ENCODE assay signal across 1 cellular context in the genomic region with DNA sequence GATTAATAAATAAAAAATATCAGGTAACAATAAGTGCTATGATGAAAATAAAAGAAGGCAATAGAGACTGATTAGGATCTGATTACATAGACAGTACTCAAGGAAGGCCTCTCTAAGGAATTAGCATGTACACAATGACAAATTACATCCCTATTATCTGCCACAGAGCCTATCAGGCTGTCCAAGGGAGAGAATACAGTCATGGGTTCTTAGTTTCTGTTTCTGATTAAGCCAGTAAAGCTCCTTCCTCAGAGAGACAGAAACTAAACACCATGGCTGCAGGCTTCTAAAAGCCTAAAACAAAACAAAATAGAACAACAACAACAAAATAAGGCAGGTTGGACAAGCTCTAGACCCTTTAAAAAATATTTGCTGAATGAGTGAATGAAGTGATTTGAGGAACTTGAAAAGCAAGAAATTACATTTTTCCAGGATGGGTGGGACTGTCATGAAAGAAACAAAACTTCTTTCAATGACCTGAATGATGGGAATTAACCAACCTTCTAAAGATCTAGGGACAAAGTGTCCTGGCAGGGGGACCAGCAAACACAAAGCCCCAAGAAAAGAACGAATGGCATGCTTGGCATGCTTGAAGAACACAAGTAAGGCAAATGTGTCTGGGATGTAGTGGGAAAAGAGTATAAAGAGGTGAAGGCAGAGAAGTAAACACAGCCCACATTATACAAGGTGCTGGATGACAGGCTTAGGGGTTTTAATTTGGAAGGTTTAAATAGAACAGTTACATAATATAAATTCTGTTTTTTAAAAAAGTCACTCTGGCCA.
TF ChIP-seq lines count a peak whose summit lies in the region.

No MANE protein-coding gene starts in this region.

TF ChIP-seq in GM23338, 12 proteins besides CTCF, POLR2A, EP300 and RAD21 (continued from another document):
- TF ChIP-seq, protein P1, sequence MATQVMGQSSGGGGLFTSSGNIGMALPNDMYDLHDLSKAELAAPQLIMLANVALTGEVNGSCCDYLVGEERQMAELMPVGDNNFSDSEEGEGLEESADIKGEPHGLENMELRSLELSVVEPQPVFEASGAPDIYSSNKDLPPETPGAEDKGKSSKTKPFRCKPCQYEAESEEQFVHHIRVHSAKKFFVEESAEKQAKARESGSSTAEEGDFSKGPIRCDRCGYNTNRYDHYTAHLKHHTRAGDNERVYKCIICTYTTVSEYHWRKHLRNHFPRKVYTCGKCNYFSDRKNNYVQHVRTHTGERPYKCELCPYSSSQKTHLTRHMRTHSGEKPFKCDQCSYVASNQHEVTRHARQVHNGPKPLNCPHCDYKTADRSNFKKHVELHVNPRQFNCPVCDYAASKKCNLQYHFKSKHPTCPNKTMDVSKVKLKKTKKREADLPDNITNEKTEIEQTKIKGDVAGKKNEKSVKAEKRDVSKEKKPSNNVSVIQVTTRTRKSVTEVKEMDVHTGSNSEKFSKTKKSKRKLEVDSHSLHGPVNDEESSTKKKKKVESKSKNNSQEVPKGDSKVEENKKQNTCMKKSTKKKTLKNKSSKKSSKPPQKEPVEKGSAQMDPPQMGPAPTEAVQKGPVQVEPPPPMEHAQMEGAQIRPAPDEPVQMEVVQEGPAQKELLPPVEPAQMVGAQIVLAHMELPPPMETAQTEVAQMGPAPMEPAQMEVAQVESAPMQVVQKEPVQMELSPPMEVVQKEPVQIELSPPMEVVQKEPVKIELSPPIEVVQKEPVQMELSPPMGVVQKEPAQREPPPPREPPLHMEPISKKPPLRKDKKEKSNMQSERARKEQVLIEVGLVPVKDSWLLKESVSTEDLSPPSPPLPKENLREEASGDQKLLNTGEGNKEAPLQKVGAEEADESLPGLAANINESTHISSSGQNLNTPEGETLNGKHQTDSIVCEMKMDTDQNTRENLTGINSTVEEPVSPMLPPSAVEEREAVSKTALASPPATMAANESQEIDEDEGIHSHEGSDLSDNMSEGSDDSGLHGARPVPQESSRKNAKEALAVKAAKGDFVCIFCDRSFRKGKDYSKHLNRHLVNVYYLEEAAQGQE (IDR thresholded peaks at IDR 0.05; ENCODE audit: unreplicated experiment): no peak
- TF ChIP-seq STAT1 (IDR thresholded peaks at IDR 0.05; ENCODE audit: unreplicated experiment) (no peak), EZH2phosphoT487 (IDR thresholded peaks at IDR 0.05; ENCODE audit: unreplicated experiment) (no peak)
- TF ChIP-seq, protein P2, sequence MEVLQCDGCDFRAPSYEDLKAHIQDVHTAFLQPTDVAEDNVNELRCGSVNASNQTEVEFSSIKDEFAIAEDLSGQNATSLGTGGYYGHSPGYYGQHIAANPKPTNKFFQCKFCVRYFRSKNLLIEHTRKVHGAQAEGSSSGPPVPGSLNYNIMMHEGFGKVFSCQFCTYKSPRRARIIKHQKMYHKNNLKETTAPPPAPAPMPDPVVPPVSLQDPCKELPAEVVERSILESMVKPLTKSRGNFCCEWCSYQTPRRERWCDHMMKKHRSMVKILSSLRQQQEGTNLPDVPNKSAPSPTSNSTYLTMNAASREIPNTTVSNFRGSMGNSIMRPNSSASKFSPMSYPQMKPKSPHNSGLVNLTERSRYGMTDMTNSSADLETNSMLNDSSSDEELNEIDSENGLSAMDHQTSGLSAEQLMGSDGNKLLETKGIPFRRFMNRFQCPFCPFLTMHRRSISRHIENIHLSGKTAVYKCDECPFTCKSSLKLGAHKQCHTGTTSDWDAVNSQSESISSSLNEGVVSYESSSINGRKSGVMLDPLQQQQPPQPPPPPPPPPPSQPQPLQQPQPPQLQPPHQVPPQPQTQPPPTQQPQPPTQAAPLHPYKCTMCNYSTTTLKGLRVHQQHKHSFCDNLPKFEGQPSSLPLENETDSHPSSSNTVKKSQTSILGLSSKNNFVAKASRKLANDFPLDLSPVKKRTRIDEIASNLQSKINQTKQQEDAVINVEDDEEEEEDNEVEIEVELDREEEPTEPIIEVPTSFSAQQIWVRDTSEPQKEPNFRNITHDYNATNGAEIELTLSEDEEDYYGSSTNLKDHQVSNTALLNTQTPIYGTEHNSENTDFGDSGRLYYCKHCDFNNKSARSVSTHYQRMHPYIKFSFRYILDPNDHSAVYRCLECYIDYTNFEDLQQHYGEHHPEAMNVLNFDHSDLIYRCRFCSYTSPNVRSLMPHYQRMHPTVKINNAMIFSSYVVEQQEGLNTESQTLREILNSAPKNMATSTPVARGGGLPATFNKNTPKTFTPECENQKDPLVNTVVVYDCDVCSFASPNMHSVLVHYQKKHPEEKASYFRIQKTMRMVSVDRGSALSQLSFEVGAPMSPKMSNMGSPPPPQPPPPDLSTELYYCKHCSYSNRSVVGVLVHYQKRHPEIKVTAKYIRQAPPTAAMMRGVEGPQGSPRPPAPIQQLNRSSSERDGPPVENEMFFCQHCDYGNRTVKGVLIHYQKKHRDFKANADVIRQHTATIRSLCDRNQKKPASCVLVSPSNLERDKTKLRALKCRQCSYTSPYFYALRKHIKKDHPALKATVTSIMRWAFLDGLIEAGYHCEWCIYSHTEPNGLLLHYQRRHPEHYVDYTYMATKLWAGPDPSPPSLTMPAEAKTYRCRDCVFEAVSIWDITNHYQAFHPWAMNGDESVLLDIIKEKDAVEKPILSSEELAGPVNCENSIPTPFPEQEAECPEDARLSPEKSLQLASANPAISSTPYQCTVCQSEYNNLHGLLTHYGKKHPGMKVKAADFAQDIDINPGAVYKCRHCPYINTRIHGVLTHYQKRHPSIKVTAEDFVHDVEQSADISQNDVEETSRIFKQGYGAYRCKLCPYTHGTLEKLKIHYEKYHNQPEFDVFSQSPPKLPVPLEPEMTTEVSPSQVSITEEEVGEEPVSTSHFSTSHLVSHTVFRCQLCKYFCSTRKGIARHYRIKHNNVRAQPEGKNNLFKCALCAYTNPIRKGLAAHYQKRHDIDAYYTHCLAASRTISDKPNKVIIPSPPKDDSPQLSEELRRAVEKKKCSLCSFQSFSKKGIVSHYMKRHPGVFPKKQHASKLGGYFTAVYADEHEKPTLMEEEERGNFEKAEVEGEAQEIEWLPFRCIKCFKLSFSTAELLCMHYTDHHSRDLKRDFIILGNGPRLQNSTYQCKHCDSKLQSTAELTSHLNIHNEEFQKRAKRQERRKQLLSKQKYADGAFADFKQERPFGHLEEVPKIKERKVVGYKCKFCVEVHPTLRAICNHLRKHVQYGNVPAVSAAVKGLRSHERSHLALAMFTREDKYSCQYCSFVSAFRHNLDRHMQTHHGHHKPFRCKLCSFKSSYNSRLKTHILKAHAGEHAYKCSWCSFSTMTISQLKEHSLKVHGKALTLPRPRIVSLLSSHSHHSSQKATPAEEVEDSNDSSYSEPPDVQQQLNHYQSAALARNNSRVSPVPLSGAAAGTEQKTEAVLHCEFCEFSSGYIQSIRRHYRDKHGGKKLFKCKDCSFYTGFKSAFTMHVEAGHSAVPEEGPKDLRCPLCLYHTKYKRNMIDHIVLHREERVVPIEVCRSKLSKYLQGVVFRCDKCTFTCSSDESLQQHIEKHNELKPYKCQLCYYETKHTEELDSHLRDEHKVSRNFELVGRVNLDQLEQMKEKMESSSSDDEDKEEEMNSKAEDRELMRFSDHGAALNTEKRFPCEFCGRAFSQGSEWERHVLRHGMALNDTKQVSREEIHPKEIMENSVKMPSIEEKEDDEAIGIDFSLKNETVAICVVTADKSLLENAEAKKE (CRISPR knock-in tag; IDR thresholded peaks at IDR 0.05): no peak; the same call in 1 of the 2 replicates
